In the genomic region with DNA sequence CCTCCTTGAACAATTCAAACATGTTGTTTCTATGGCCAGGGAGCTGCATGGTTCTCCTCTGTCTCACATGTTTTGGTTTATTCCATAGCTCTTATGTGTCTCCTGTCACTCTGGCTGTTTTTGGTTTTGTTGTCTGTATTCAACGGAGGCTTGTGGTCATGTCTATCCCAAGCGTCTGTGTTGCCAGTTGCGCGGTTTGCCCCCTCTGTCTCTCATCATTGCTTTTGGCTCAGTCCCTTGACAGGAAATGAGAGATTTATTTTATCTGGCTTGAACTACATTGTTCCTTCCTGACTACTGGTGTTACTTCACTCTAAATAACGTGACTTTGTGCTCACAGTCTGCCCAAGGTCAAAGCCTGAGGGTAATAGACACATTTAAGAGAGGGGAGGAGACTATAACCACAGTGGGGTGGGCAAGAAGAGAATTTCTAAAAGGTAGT, we compare ENCODE assay signal across 13 cellular contexts.
DNase-seq lines count a peak whose midpoint lies in the region; ATAC-seq and TF ChIP-seq lines count a peak whose summit lies in the region.
"Had no signal": no experiment of that assay in that cellular context is flagged by ENCODE, and none has a peak within 500 bp of the region (broad histone marks: within the 10 kb centered on the region; RNA-seq: fewer than 3 reads in every experiment).

No MANE protein-coding gene starts in this region.

- peaks cover 23% of the 10 kb centered on the region for H3K4me1 Mint-ChIP-seq in neural crest cell

- H3K9me3 Mint-ChIP-seq in neural crest cell = peaks cover 4% of the 10 kb centered on the region
- H3K9me3 Mint-ChIP-seq: dendritic cell treated with granulocyte-macrophage colony-stimulating factor and Interleukin-4, amounts not matched to agents 40 ng/mL and 50 ng/mL, for 4 days had no signal

- H3K4me3 ChIP-seq in RWPE2 (ENCODE audit: severe bottlenecking) = no peak overlapping the region
- H3K4me3 ChIP-seq in fibroblast of mammary gland (ENCODE audit: control insufficient read depth, low read depth, low read length) = no peak overlapping the region
- H3K4me3 ChIP-seq in left lung = no peak overlapping the region

- intact Hi-C loops in left lung (cut with DNase I) = no loop called here

- H3K27me3 ChIP-seq in RWPE2 (ENCODE audit: insufficient read depth, poor library complexity, severe bottlenecking) = no peaks in the 10 kb centered on the region
- H3K27me3 ChIP-seq in left lung = no peaks in the 10 kb centered on the region

- no peak overlapping the region for H3K27ac ChIP-seq in RWPE2 (ENCODE audit: poor library complexity, severe bottlenecking)
- no peak overlapping the region for H3K27ac ChIP-seq in left lung

- H3K36me3 ChIP-seq in RWPE2 (ENCODE audit: low read depth) (no peaks in the 10 kb centered on the region), left lung (no peaks in the 10 kb centered on the region)

- H3K27me3 Mint-ChIP-seq in neural crest cell (ENCODE audit: low read depth) = no peaks in the 10 kb centered on the region
- H3K27me3 Mint-ChIP-seq: CD4-positive, alpha-beta T cell; stimulated activated naive CD8-positive, alpha-beta T cell treated with anti-CD3 and anti-CD28 coated beads, Interleukin-15, Interleukin-2, amounts not matched to agents 100 ng/mL and 50 ng/mL, for 24 hours had no signal

- ATAC-seq in RWPE2 (ENCODE audit: low read depth) = peak; percentile 61
- no peak for ATAC-seq in GM18511 (IDR thresholded peaks at IDR 0.05; ENCODE audit: unreplicated experiment)
- no peak for ATAC-seq in GM21526 (IDR thresholded peaks at IDR 0.05; ENCODE audit: low FRiP score, unreplicated experiment)
- ATAC-seq in left lung = no peak

- H3K4me1 ChIP-seq in RWPE2 (ENCODE audit: insufficient read depth, poor library complexity, severe bottlenecking) (no peaks in the 10 kb centered on the region), left lung (no peaks in the 10 kb centered on the region)

- no peaks in the 10 kb centered on the region for H3K9me3 ChIP-seq in RWPE2 (ENCODE audit: severe bottlenecking)
- peaks cover 0 to 11% of the 10 kb centered on the region in 2 donors for H3K9me3 ChIP-seq in left lung

- H3K36me3 Mint-ChIP-seq in neural crest cell (ENCODE audit: low read depth) = peaks cover 16% of the 10 kb centered on the region
- H3K36me3 Mint-ChIP-seq: naive B cell had no signal

- peak overlapping the region; percentile 8 for H3K4me3 Mint-ChIP-seq in neural crest cell
- H3K4me3 Mint-ChIP-seq: CD4-positive, alpha-beta T cell; dendritic cell treated with granulocyte-macrophage colony-stimulating factor and Interleukin-4, amounts not matched to agents 40 ng/mL and 50 ng/mL, for 4 days; stimulated activated naive CD8-positive, alpha-beta T cell treated with anti-CD3 and anti-CD28 coated beads, Interleukin-15, Interleukin-2, amounts not matched to agents 100 ng/mL and 50 ng/mL, for 24 hours had no signal

- TF ChIP-seq CTCF in RWPE2 (IDR thresholded peaks at IDR 0.05; ENCODE audit: poor library complexity, severe bottlenecking) (no peak), fibroblast of mammary gland (conservative IDR thresholded peaks at IDR 0.05; ENCODE audit: control insufficient read depth, insufficient read depth, low read depth, low read length) (no peak), neural crest cell (conservative IDR thresholded peaks at IDR 0.05) (no peak), left lung (IDR thresholded peaks at IDR 0.05) (no peak)

- DNase-seq in EL (peak; percentile 1), RWPE2 (ENCODE audit: low spot score) (no peak), fibroblast of mammary gland (ENCODE audit: low read depth) (peak; percentile 88), neural crest cell (ENCODE audit: low read depth, low spot score) (no peak), RKO (ENCODE audit: low spot score) (no peak), left lung (no peak)
- DNase-seq: CD4-positive, alpha-beta T cell; hippocampal formation; naive B cell had no signal

- H3K27ac Mint-ChIP-seq in neural crest cell (ENCODE audit: unreplicated experiment) = peak overlapping the region; percentile 94
- H3K27ac Mint-ChIP-seq: CD4-positive, alpha-beta T cell; dendritic cell treated with granulocyte-macrophage colony-stimulating factor and Interleukin-4, amounts not matched to agents 40 ng/mL and 50 ng/mL, for 4 days; stimulated activated naive CD8-positive, alpha-beta T cell treated with anti-CD3 and anti-CD28 coated beads, Interleukin-15, Interleukin-2, amounts not matched to agents 100 ng/mL and 50 ng/mL, for 24 hours had no signal

Comparison
In these comparisons a context has a peak if more than half of its experiments do, and no peak if none do; other contexts are left out.
1. DNase-seq: peak in EL (single experiment) and fibroblast of mammary gland (single experiment); none in RWPE2 (single experiment), neural crest cell (single experiment), RKO (single experiment) and left lung (0 of 2).